ENCODE assay signal across 17 cellular contexts in the genomic region with DNA sequence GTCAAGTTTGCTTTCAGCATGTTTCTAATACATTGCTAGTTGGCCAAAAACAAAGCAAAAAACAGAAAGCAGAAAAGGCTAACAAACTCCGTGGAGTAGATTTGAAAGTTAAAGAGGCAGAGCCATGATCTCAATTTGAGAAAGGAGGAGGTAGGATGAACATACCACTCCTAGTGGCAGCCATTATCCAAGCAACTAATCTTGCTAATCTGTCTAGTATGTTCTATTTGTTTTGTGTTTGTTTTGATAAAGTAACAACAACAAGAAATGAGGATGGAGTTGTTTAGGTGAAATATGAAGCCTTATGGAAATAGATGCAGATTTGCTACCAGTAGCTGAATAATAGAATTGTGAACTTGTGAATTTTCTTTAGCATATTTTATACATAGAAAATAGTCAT.
DNase-seq lines count a peak whose midpoint lies in the region; ATAC-seq and TF ChIP-seq lines count a peak whose summit lies in the region.
"Had no signal": no experiment of that assay in that cellular context is flagged by ENCODE, and none has a peak within 500 bp of the region (broad histone marks: within the 10 kb centered on the region; RNA-seq: fewer than 3 reads in every experiment).

No MANE protein-coding gene starts in this region.

- H3K27me3 Mint-ChIP-seq in natural killer cell treated with Interleukin-12 subunit alpha and Interleukin-12 subunit beta and Interleukin-15 and Interleukin-18, amount 100 ng/mL, for 72 hours, result peaks cover 0 to under 1% of the 10 kb centered on the region in 2 donors
- H3K27me3 Mint-ChIP-seq in natural killer cell (ENCODE audit: low read depth in 2 of 2), result no peaks in the 10 kb centered on the region
- H3K27me3 Mint-ChIP-seq in chondrocyte (ENCODE audit: low read depth), result no peaks in the 10 kb centered on the region
- H3K27me3 Mint-ChIP-seq in type B pancreatic cell, result peaks cover 3% of the 10 kb centered on the region
- H3K27me3 Mint-ChIP-seq: stimulated activated naive CD8-positive, alpha-beta T cell treated with anti-CD3 and anti-CD28 coated beads, Interleukin-15, Interleukin-2, amounts not matched to agents 100 ng/mL and 50 ng/mL, for 24 hours had no signal

- H3K36me3 Mint-ChIP-seq in natural killer cell treated with Interleukin-12 subunit alpha and Interleukin-12 subunit beta and Interleukin-15 and Interleukin-18, amount 100 ng/mL, for 72 hours, result peaks cover 8% of the 10 kb centered on the region
- H3K36me3 Mint-ChIP-seq in natural killer cell (no peaks in the 10 kb centered on the region), chondrocyte (ENCODE audit: low read depth) (no peaks in the 10 kb centered on the region), type B pancreatic cell (no peaks in the 10 kb centered on the region)

- H3K9me3 Mint-ChIP-seq in natural killer cell treated with Interleukin-12 subunit alpha and Interleukin-12 subunit beta and Interleukin-15 and Interleukin-18, amount 100 ng/mL, for 72 hours, result no peaks in the 10 kb centered on the region
- H3K9me3 Mint-ChIP-seq in natural killer cell, result no peaks in the 10 kb centered on the region
- no peaks in the 10 kb centered on the region for H3K9me3 Mint-ChIP-seq in chondrocyte (ENCODE audit: low read depth)
- H3K9me3 Mint-ChIP-seq in type B pancreatic cell, result no peaks in the 10 kb centered on the region
- H3K9me3 Mint-ChIP-seq: stimulated activated naive CD8-positive, alpha-beta T cell treated with anti-CD3 and anti-CD28 coated beads, Interleukin-15, Interleukin-2, amounts not matched to agents 100 ng/mL and 50 ng/mL, for 24 hours had no signal

- DNase-seq in natural killer cell treated with Interleukin-12 subunit alpha and Interleukin-12 subunit beta and Interleukin-15 and Interleukin-18, amount 100 ng/mL, for 72 hours (ENCODE audit: low spot score), result no peak
- DNase-seq in natural killer cell (no peak), OCI-M1 (lab: John Stamatoyannopoulos, UW) (peak; percentile 45), chondrocyte (ENCODE audit: low spot score) (no peak), type B pancreatic cell (ENCODE audit: extremely low spot score, unreplicated experiment) (no peak), NCI-H526 (lab: John Stamatoyannopoulos, UW) (no peak), amniotic stem cell (lab: John Stamatoyannopoulos, UW) (no peak)
- DNase-seq: activated CD4-positive, alpha-beta T cell treated with anti-CD3 and anti-CD28 coated beads for 36 hours; activated T-cell treated with anti-CD3 and anti-CD28 coated beads, Interleukin-2, amount 50 U/mL, for 1 hour; Karpas-422; kidney glomerular epithelial cell; midbrain; NCI-H510A; occipital lobe; small intestine had no signal

- ATAC-seq in natural killer cell treated with Interleukin-12 subunit alpha and Interleukin-12 subunit beta and Interleukin-15 and Interleukin-18, amount 100 ng/mL, for 72 hours, result no peak
- ATAC-seq in natural killer cell (no peak), HG03460 (IDR thresholded peaks at IDR 0.05; ENCODE audit: unreplicated experiment) (no peak)
- ATAC-seq: activated CD4-positive, alpha-beta T cell treated with anti-CD3 and anti-CD28 coated beads for 36 hours had no signal

- peaks cover 21 to 67% of the 10 kb centered on the region in 2 donors for H3K4me1 Mint-ChIP-seq in natural killer cell treated with Interleukin-12 subunit alpha and Interleukin-12 subunit beta and Interleukin-15 and Interleukin-18, amount 100 ng/mL, for 72 hours (ENCODE audit: low read depth in 2 of 2)
- H3K4me1 Mint-ChIP-seq in natural killer cell, result peaks cover 9% of the 10 kb centered on the region in 2 donors
- no peaks in the 10 kb centered on the region for H3K4me1 Mint-ChIP-seq in chondrocyte (ENCODE audit: low read depth)
- peaks cover 32% of the 10 kb centered on the region for H3K4me1 Mint-ChIP-seq in type B pancreatic cell (ENCODE audit: unreplicated experiment)

- TF ChIP-seq CTCF in natural killer cell (IDR thresholded peaks at IDR 0.05) (no peak), chondrocyte (IDR thresholded peaks at IDR 0.05) (peak; percentile 27), type B pancreatic cell (conservative IDR thresholded peaks at IDR 0.05) (peak; percentile 38)

- no peak overlapping the region for H3K4me3 Mint-ChIP-seq in natural killer cell treated with Interleukin-12 subunit alpha and Interleukin-12 subunit beta and Interleukin-15 and Interleukin-18, amount 100 ng/mL, for 72 hours
- H3K4me3 Mint-ChIP-seq in natural killer cell (no peak overlapping the region), chondrocyte (ENCODE audit: unreplicated experiment) (no peak overlapping the region), type B pancreatic cell (no peak overlapping the region)
- H3K4me3 Mint-ChIP-seq: activated CD4-positive, alpha-beta T cell treated with anti-CD3 and anti-CD28 coated beads for 36 hours; stimulated activated naive CD8-positive, alpha-beta T cell treated with anti-CD3 and anti-CD28 coated beads, Interleukin-15, Interleukin-2, amounts not matched to agents 100 ng/mL and 50 ng/mL, for 24 hours had no signal

- H3K27ac Mint-ChIP-seq in natural killer cell treated with Interleukin-12 subunit alpha and Interleukin-12 subunit beta and Interleukin-15 and Interleukin-18, amount 100 ng/mL, for 72 hours, result peak overlapping the region; percentile 11 to 84
- no peak overlapping the region for H3K27ac Mint-ChIP-seq in natural killer cell
- no peak overlapping the region for H3K27ac Mint-ChIP-seq in chondrocyte (ENCODE audit: unreplicated experiment)
- H3K27ac Mint-ChIP-seq in type B pancreatic cell, result no peak overlapping the region
- H3K27ac Mint-ChIP-seq: activated CD4-positive, alpha-beta T cell treated with anti-CD3 and anti-CD28 coated beads for 36 hours; stimulated activated naive CD8-positive, alpha-beta T cell treated with anti-CD3 and anti-CD28 coated beads, Interleukin-15, Interleukin-2, amounts not matched to agents 100 ng/mL and 50 ng/mL, for 24 hours had no signal

- intact Hi-C loops in natural killer cell (cut with micrococcal nuclease), result no loop called here

Comparison
In these comparisons a context has a peak if more than half of its experiments do, and no peak if none do; other contexts are left out.
1. H3K27ac Mint-ChIP-seq: peak in natural killer cell treated with Interleukin-12 subunit alpha and Interleukin-12 subunit beta and Interleukin-15 and Interleukin-18, amount 100 ng/mL, for 72 hours (2 of 2); none in natural killer cell (0 of 2), chondrocyte (single experiment) and type B pancreatic cell (single experiment).